13 cellular contexts compared by ENCODE assay signal in genomic region chr11:2995893-2996554, GRCh38.
"Had no signal": no experiment of that assay in that cellular context is flagged by ENCODE, and none has a peak within 500 bp of the region (broad histone marks: within the 10 kb centered on the region; RNA-seq: fewer than 3 reads in every experiment).

No MANE protein-coding gene starts in this region.

- H3K27ac Mint-ChIP-seq: natural killer cell treated with Interleukin-12 subunit alpha and Interleukin-12 subunit beta and Interleukin-15 and Interleukin-18, amount 100 ng/mL, for 72 hours; T-cell had no signal

- H3K27ac ChIP-seq: cardiac muscle cell, lower lobe of right lung had no signal

- H3K9me3 ChIP-seq: lower lobe of right lung, mucosa of descending colon had no signal

- H3K27me3 ChIP-seq: cardiac muscle cell had no signal

- DNase-seq: activated CD4-positive, alpha-beta T cell treated with anti-CD3 and anti-CD28 coated beads for 48 hours; activated gamma-delta T cell; effector CD4-positive, alpha-beta T cell; kidney; lower lobe of right lung; mucosa of descending colon; stimulated activated CD4-positive, alpha-beta T cell treated with anti-CD3 and anti-CD28 coated beads, Interleukin-4, amount 100 ng/mL, for 1 hour; stimulated activated CD8-positive, alpha-beta memory T cell treated with anti-CD3 and anti-CD28 coated beads, Interleukin-4, amount 100 ng/mL, for 48 hours; stimulated activated naive CD8-positive, alpha-beta T cell treated with anti-CD3 and anti-CD28 coated beads, Interleukin-15, Interleukin-2, amounts not matched to agents 100 U/mL and 50 U/mL, for 24 hours; T1000 had no signal

- H3K4me3 Mint-ChIP-seq: natural killer cell treated with Interleukin-12 subunit alpha and Interleukin-12 subunit beta and Interleukin-15 and Interleukin-18, amount 100 ng/mL, for 72 hours; T-cell had no signal

- H3K9me3 Mint-ChIP-seq: natural killer cell treated with Interleukin-12 subunit alpha and Interleukin-12 subunit beta and Interleukin-15 and Interleukin-18, amount 100 ng/mL, for 72 hours; T-cell had no signal

- H3K36me3 ChIP-seq: cardiac muscle cell had no signal

- H3K4me3 ChIP-seq: cardiac muscle cell, lower lobe of right lung, mucosa of descending colon had no signal

- H3K27me3 Mint-ChIP-seq: natural killer cell treated with Interleukin-12 subunit alpha and Interleukin-12 subunit beta and Interleukin-15 and Interleukin-18, amount 100 ng/mL, for 72 hours; T-cell had no signal

- ATAC-seq: lower lobe of right lung; mucosa of descending colon; natural killer cell treated with Interleukin-12 subunit alpha and Interleukin-12 subunit beta and Interleukin-15 and Interleukin-18, amount 100 ng/mL, for 72 hours; stimulated activated naive CD8-positive, alpha-beta T cell treated with anti-CD3 and anti-CD28 coated beads, Interleukin-15, Interleukin-2, amounts not matched to agents 100 U/mL and 50 U/mL, for 24 hours; T-cell had no signal
